In genomic region chr2:101692037-101692436, GRCh38 we compare ENCODE assay signal across 27 cellular contexts. TPM values are rescaled to one million over a fixed set of nuclear protein-coding genes. Genes with fewer than 3 reads are reported as not detected.
DNase-seq lines count a peak whose midpoint lies in the region; ATAC-seq and TF ChIP-seq lines count a peak whose summit lies in the region.
"Had no signal": no experiment of that assay in that cellular context is flagged by ENCODE, and none has a peak within 500 bp of the region (broad histone marks: within the 10 kb centered on the region; RNA-seq: fewer than 3 reads in every experiment).

No MANE protein-coding gene starts in this region.

- in situ Hi-C loops in IMR-90 (cut with MboI; ENCODE audit: low sequenced_read_pairs), result loop anchor here (25.0 kb wide), 1 partner anchor 180 kb away; no protein-coding TSS in a partner anchor

- H3K36me3 Mint-ChIP-seq in T-cell (no peaks in the 10 kb centered on the region), memory B cell (peaks cover 1% of the 10 kb centered on the region)
- H3K36me3 Mint-ChIP-seq: immature natural killer cell; stimulated activated naive B cell treated with anti-CD40 and anti-IgM and Interleukin-4, amounts not matched to agents 10 μg/mL and 1 μg/mL and 100 μg/mL, for 72 hours had no signal

- no CpG with 5 or more reads among the region's 3 CpGs for WGBS in IMR-90 (ENCODE audit: extremely low coverage in 2 of 2, insufficient read length in 1 of 2), 2 experiments

- H3K23ac ChIP-seq in IMR-90 (ENCODE audit: low read depth, low read length), result no peak overlapping the region

- no peak overlapping the region for H3K9ac ChIP-seq in IMR-90 (ENCODE audit: low read depth, low read length)

- no peak overlapping the region for H2AK9ac ChIP-seq in IMR-90 (replicated peaks; ENCODE audit: low read depth, low read length, poor library complexity)

- 0 out of 2 replicates have a peak, but pooled peaks cover 4% of the 10 kb centered on the region for H3K9me1 ChIP-seq in IMR-90 (ENCODE audit: insufficient read depth, low read length)

- no peaks in the 10 kb centered on the region for H3K79me1 ChIP-seq in IMR-90 (ENCODE audit: low read depth in 1 of 2, low read length in 2 of 2)

- H3K14ac ChIP-seq in IMR-90 (replicated peaks; ENCODE audit: low read depth, low read length), result no peak overlapping the region

- no peak overlapping the region for H2BK20ac ChIP-seq in IMR-90 (ENCODE audit: low read depth, low read length)

- TF ChIP-seq RAD21 in IMR-90 (IDR thresholded peaks at IDR 0.05; ENCODE audit: low read length), result no peak

- no peaks in the 10 kb centered on the region for H3K36me3 ChIP-seq in IMR-90 (ENCODE audit: control insufficient read depth, insufficient read depth, low read length)
- no peaks in the 10 kb centered on the region for H3K36me3 ChIP-seq in right atrium auricular region
- H3K36me3 ChIP-seq: gastroesophageal sphincter, suprapubic skin had no signal

- DNase-seq in CD1c-positive myeloid dendritic cell (ENCODE audit: extremely low spot score), result peak; percentile 76
- no peak for DNase-seq in IMR-90
- no peak for DNase-seq in T-cell
- no peak for DNase-seq in memory B cell (ENCODE audit: low spot score in 2 of 2)
- no peak for DNase-seq in NCI-H82 (lab: John Stamatoyannopoulos, UW)
- no peak for DNase-seq in right atrium auricular region (ENCODE audit: low spot score)
- DNase-seq in anterior cingulate cortex (lab: John Stamatoyannopoulos, UW), result no peak
- DNase-seq: activated CD4-positive, alpha-beta memory T cell treated with anti-CD3 and anti-CD28 coated beads, Interleukin-2, amount 10 ng/mL, durations not matched to agents 7 days and 5 days; activated CD4-positive, CD25-positive, alpha-beta regulatory T cell treated with anti-CD3 and anti-CD28 coated beads, Interleukin-2, amount 50 U/mL, for 72 hours; activated effector memory CD4-positive, alpha-beta T cell treated with Interleukin-2 at 50 U/mL for 16 hours; activated T-cell treated with anti-CD3 and anti-CD28 coated beads for 4 hours; CD8-positive, alpha-beta memory T cell; dorsolateral prefrontal cortex; GOT3; hypothalamus; immature natural killer cell; left colon; mesenchymal stem cell; NCI-H1417; NCI-H2029 treated with DMSO at 0.1 percent for 48 hours; NCI-H526; stimulated activated CD4-positive, alpha-beta T cell treated with anti-CD3 and anti-CD28 coated beads, Interleukin-4, amount 100 ng/mL, for 4 hours; stimulated activated naive B cell treated with anti-CD40 and anti-IgM and Interleukin-4, amounts not matched to agents 10 μg/mL and 1 μg/mL and 100 μg/mL, for 72 hours; T1000 had no signal

- no peak overlapping the region for H4K91ac ChIP-seq in IMR-90 (ENCODE audit: insufficient read depth, low read depth, low read length)

- H3K9me3 Mint-ChIP-seq in T-cell (peaks cover 2 to 4% (median 4%) of the 10 kb centered on the region in 3 donors), memory B cell (peaks cover 4% of the 10 kb centered on the region)

- no peak overlapping the region for H3K18ac ChIP-seq in IMR-90 (ENCODE audit: low read depth, low read length)

- H3K27ac ChIP-seq in IMR-90 (ENCODE audit: insufficient read depth, low read length) (no peak overlapping the region), right atrium auricular region (no peak overlapping the region)
- H3K27ac ChIP-seq: dorsolateral prefrontal cortex, gastroesophageal sphincter, suprapubic skin had no signal

- H2BK15ac ChIP-seq in IMR-90 (ENCODE audit: low read depth, low read length), result no peak overlapping the region

- H4K20me1 ChIP-seq in IMR-90 (ENCODE audit: insufficient read depth, low read length), result no peaks in the 10 kb centered on the region

- H2BK5ac ChIP-seq in IMR-90 (ENCODE audit: low read depth, low read length, poor library complexity, severe bottlenecking), result no peak overlapping the region

- no peak overlapping the region for H2AFZ ChIP-seq in IMR-90 (replicated peaks; ENCODE audit: low read length, poor library complexity)

- H2BK120ac ChIP-seq in IMR-90 (ENCODE audit: low read depth, low read length), result no peak overlapping the region

- H3K4me3 Mint-ChIP-seq in T-cell (peak overlapping the region in 1 of 3 donors; percentile 4), memory B cell (no peak overlapping the region)
- H3K4me3 Mint-ChIP-seq: activated CD4-positive, alpha-beta memory T cell treated with anti-CD3 and anti-CD28 coated beads, Interleukin-2, amount 10 ng/mL, durations not matched to agents 7 days and 5 days; CD8-positive, alpha-beta memory T cell; immature natural killer cell; stimulated activated naive B cell treated with anti-CD40 and anti-IgM and Interleukin-4, amounts not matched to agents 10 μg/mL and 1 μg/mL and 100 μg/mL, for 72 hours had no signal

- H3K4me2 ChIP-seq in IMR-90 (ENCODE audit: low read depth, low read length), result no peak overlapping the region

- no peak for TF ChIP-seq POLR2A in IMR-90 (IDR thresholded peaks at IDR 0.05; ENCODE audit: low read depth, low read length)

- dilution Hi-C loops in IMR-90 (cut with HindIII; ENCODE audit: low sequenced_read_pairs, unreplicated experiment), result no loop called here

- no peaks in the 10 kb centered on the region for H3K27me3 Mint-ChIP-seq in T-cell
- H3K27me3 Mint-ChIP-seq in memory B cell, result no peaks in the 10 kb centered on the region
- H3K27me3 Mint-ChIP-seq: CD8-positive, alpha-beta memory T cell; stimulated activated naive B cell treated with anti-CD40 and anti-IgM and Interleukin-4, amounts not matched to agents 10 μg/mL and 1 μg/mL and 100 μg/mL, for 72 hours had no signal

- BruUV-seq in IMR-90 (replicated peaks; lab: Mats Ljungman, UMichigan), result no TSS peak

- CTCF ChIA-PET in IMR-90 (lab: Yijun Ruan, JAX), result interaction anchor here (1.3 kb wide), 1 partner anchor 273 kb away, joined by 4 read pairs; no protein-coding TSS in a partner anchor
- CTCF ChIA-PET in T-cell (lab: Charles Lee), result interaction anchor here in 1 of 2 donors (0.7 kb wide), 1 partner anchor 120 kb away, joined by 3 read pairs; no protein-coding TSS in a partner anchor

- H3K4me1 ChIP-seq in IMR-90 (ENCODE audit: control insufficient read depth, insufficient read depth, low read length) (peaks cover 4% of the 10 kb centered on the region; the same call in 1 of the 2 replicates), right atrium auricular region (peaks cover 0 to 15% of the 10 kb centered on the region in 2 donors)

- H3K4me3 ChIP-seq in IMR-90 (ENCODE audit: insufficient read depth, low read depth, low read length), result no peak overlapping the region
- no peak overlapping the region for H3K4me3 ChIP-seq in right atrium auricular region
- H3K4me3 ChIP-seq: dorsolateral prefrontal cortex, gastroesophageal sphincter, suprapubic skin had no signal

- H3K4ac ChIP-seq in IMR-90 (ENCODE audit: low read depth, low read length), result no peak overlapping the region

- H3K27me3 ChIP-seq in IMR-90 (ENCODE audit: control insufficient read depth, insufficient read depth, low read length) (no peaks in the 10 kb centered on the region), right atrium auricular region (no peaks in the 10 kb centered on the region)
- H3K27me3 ChIP-seq: dorsolateral prefrontal cortex, gastroesophageal sphincter, suprapubic skin had no signal

- 0 out of 2 replicates have a peak overlapping the region, but pooled peaks have one; percentile 5 for H2AK5ac ChIP-seq in IMR-90 (ENCODE audit: low read depth, low read length)

- H3K9me3 ChIP-seq in IMR-90 (ENCODE audit: control insufficient read depth, insufficient read depth, low read length), result no peaks in the 10 kb centered on the region
- H3K9me3 ChIP-seq in right atrium auricular region, result no peaks in the 10 kb centered on the region
- H3K9me3 ChIP-seq: suprapubic skin had no signal

- intact Hi-C loops in IMR-90 (cut with micrococcal nuclease), result no loop called here

- POLR2A ChIA-PET in IMR-90 (lab: Charles Lee; ENCODE audit: unreplicated experiment) (interaction anchor here (0.5 kb wide), 1 partner anchor 603 kb away, joined by 5 read pairs; no protein-coding TSS in a partner anchor), T-cell (lab: Charles Lee) (interaction anchor here (0.6 to 0.7 kb wide), 2 partner anchors 194 to 853 kb away, joined by 3 to 5 read pairs; no protein-coding TSS in a partner anchor)

- H4K8ac ChIP-seq in IMR-90 (ENCODE audit: low read depth in 2 of 2, low read length in 2 of 2), result no peak overlapping the region

- ATAC-seq in IMR-90 (ENCODE audit: low read depth) (no peak), T-cell (replicated peaks in 1 of 4) (no peak), memory B cell (ENCODE audit: low read depth) (no peak)
- ATAC-seq: gastroesophageal sphincter; left colon; stimulated activated naive B cell treated with anti-CD40 and anti-IgM and Interleukin-4, amounts not matched to agents 10 μg/mL and 1 μg/mL and 100 μg/mL, for 72 hours had no signal

- TF ChIP-seq CTCF in IMR-90 (conservative IDR thresholded peaks at IDR 0.05; ENCODE audit: low read depth, low read length) (no peak), right atrium auricular region (IDR thresholded peaks at IDR 0.05) (no peak)

- H3K27ac Mint-ChIP-seq in T-cell (peak overlapping the region; percentile 9 to 17), memory B cell (peak overlapping the region; percentile 19)
- H3K27ac Mint-ChIP-seq: activated CD4-positive, alpha-beta memory T cell treated with anti-CD3 and anti-CD28 coated beads, Interleukin-2, amount 10 ng/mL, durations not matched to agents 7 days and 5 days; immature natural killer cell; progenitor cell of endocrine pancreas; stimulated activated naive B cell treated with anti-CD40 and anti-IgM and Interleukin-4, amounts not matched to agents 10 μg/mL and 1 μg/mL and 100 μg/mL, for 72 hours had no signal

- H3K4me1 Mint-ChIP-seq in T-cell (peaks cover 25 to 36% (median 34%) of the 10 kb centered on the region in 3 donors), memory B cell (peaks cover 19% of the 10 kb centered on the region)

- no peak overlapping the region for H3K56ac ChIP-seq in IMR-90 (ENCODE audit: extremely low read depth, insufficient read depth, low read length)

- H4K5ac ChIP-seq in IMR-90 (ENCODE audit: low read depth, low read length), result no peak overlapping the region

TF ChIP-seq in IMR-90, 13 proteins besides CTCF, POLR2A, EP300 and RAD21 (continues in another document):
- TF ChIP-seq CHD1 (IDR thresholded peaks at IDR 0.05; ENCODE audit: low read depth, low read length), result no peak
- TF ChIP-seq FOS (IDR thresholded peaks at IDR 0.05; ENCODE audit: low read depth, low read length), result no peak

RNA-seq across cellular contexts. Expression of gene MAP4K4, which starts 5.5 kb away (rescaled TPM):
- 124 and 130 TPM in 2 replicates for total RNA-seq in IMR-90 (2012; rRNA removed)
- 80.8 and 89.4 TPM in 2 replicates for polyA plus RNA-seq in IMR-90 (2012; rRNA removed)
- polyA plus RNA-seq in IMR-90 (2012; cell fraction: cytosol; rRNA removed), result 39.5 and 39.9 TPM in 2 replicates
- 90.5 and 219 TPM in 2 replicates for polyA plus RNA-seq in IMR-90 (2012; cell fraction: nucleus; rRNA removed; ENCODE audit: low replicate concordance)
- total RNA-seq in T-cell, result 100 to 1,000 TPM in 2 of 5 donors, 10 to 100 TPM in 3; 84.2 to 148 (median 93.2) TPM
- total RNA-seq in right atrium auricular region, result 10 to 100 TPM; 47.5 to 50.4 TPM
